Comparison of ENCODE assay signal across 18 cellular contexts in the genomic region with DNA sequence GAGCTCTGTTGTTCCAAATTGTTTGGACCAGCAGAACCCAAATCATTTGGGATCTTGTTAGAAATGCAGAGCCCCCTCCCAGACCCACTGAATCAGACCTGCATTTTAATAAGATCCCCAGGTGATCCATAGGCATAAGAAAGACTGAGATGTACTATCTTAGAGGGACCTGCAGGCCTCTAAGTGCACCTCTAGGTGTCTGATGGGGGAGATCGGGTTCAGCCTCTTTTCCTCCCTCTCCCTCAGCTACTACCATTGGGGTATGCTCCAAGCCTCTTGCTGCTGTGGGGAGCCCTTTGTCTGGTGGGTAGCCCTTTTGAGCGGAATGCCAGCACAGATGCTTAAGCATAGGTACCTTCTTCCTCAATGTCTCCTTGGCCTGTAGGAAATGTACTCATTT.
DNase-seq lines count a peak whose midpoint lies in the region; ATAC-seq and TF ChIP-seq lines count a peak whose summit lies in the region.
"Had no signal": no experiment of that assay in that cellular context is flagged by ENCODE, and none has a peak within 500 bp of the region (broad histone marks: within the 10 kb centered on the region; RNA-seq: fewer than 3 reads in every experiment).

No MANE protein-coding gene starts in this region.

- no peak overlapping the region for H3K9ac ChIP-seq in endodermal cell (ENCODE audit: extremely low read depth, low read length, poor library complexity, severe bottlenecking)
- H3K9ac ChIP-seq: BLaER1 treated with 17β-estradiol and CSF1 and Interleukin-3, amounts not matched to agents 10 nM and 100 nM had no signal

- H3K4me3 Mint-ChIP-seq in GM23338 (no peak overlapping the region), endodermal cell (no peak overlapping the region)
- no peak overlapping the region for H3K4me3 Mint-ChIP-seq in natural killer cell treated with Interleukin-12 subunit alpha and Interleukin-12 subunit beta and Interleukin-15 and Interleukin-18, amount 100 ng/mL, for 72 hours
- H3K4me3 Mint-ChIP-seq: B cell; CD4-positive, alpha-beta T cell; CD8-positive, alpha-beta T cell had no signal

- H3K27me3 Mint-ChIP-seq in GM23338 (ENCODE audit: insufficient read depth, low read depth, poor library complexity): peaks cover 49% of the 10 kb centered on the region
- peaks cover 15% of the 10 kb centered on the region for H3K27me3 Mint-ChIP-seq in endodermal cell (ENCODE audit: insufficient read depth)
- H3K27me3 Mint-ChIP-seq in natural killer cell treated with Interleukin-12 subunit alpha and Interleukin-12 subunit beta and Interleukin-15 and Interleukin-18, amount 100 ng/mL, for 72 hours: peaks cover 0 to 7% of the 10 kb centered on the region in 2 donors
- H3K27me3 Mint-ChIP-seq: B cell; CD4-positive, alpha-beta T cell had no signal

- H3K27me3 ChIP-seq in GM23338 (ENCODE audit: insufficient read depth): peaks cover 60% of the 10 kb centered on the region
- H3K27me3 ChIP-seq in endodermal cell (ENCODE audit: control insufficient read depth, insufficient read depth, low read length, poor library complexity, severe bottlenecking): no peaks in the 10 kb centered on the region

- no peak overlapping the region for H3K27ac ChIP-seq in GM23338 (ENCODE audit: low read depth)
- no peak overlapping the region for H3K27ac ChIP-seq in endodermal cell (ENCODE audit: low read depth, low read length)
- H3K27ac ChIP-seq: 22Rv1; A549; BLaER1 treated with 17β-estradiol and CSF1 and Interleukin-3, amounts not matched to agents 10 nM and 100 nM; C4-2B had no signal

- TF ChIP-seq CTCF in GM23338 (conservative IDR thresholded peaks at IDR 0.05; ENCODE audit: low read depth in 2 of 2) (no peak), endodermal cell (conservative IDR thresholded peaks at IDR 0.05) (peak; percentile 16)

- no peaks in the 10 kb centered on the region for H3K9me2 ChIP-seq in GM23338 (ENCODE audit: insufficient read depth)

- DNase-seq in GM23338 (ENCODE audit: low spot score) (peak; percentile 15), endodermal cell (no peak), iPS-NIHi11 (ENCODE audit: low spot score) (peak; percentile 6), posterior vena cava (ENCODE audit: low spot score) (no peak)
- DNase-seq in natural killer cell treated with Interleukin-12 subunit alpha and Interleukin-12 subunit beta and Interleukin-15 and Interleukin-18, amount 100 ng/mL, for 72 hours (ENCODE audit: low spot score): no peak
- DNase-seq: AML-193; Caco-2; Calu3; CD4-positive, alpha-beta T cell; CD8-positive, alpha-beta T cell; DMS79 treated with DMSO at 0.1 percent for 48 hours; GF-D8 had no signal

- H3K4me2 ChIP-seq in GM23338: no peak overlapping the region
- H3K4me2 ChIP-seq: A549; BLaER1 treated with 17β-estradiol and CSF1 and Interleukin-3, amounts not matched to agents 10 nM and 100 nM had no signal

- H3K79me2 ChIP-seq in GM23338 (replicated peaks; ENCODE audit: insufficient read depth): no peaks in the 10 kb centered on the region

- intact Hi-C loops in posterior vena cava (cut with DNase I): no loop called here

- ATAC-seq in GM23338 (peak; percentile 89), GM18907 (IDR thresholded peaks at IDR 0.05; ENCODE audit: unreplicated experiment) (no peak)
- ATAC-seq in natural killer cell treated with Interleukin-12 subunit alpha and Interleukin-12 subunit beta and Interleukin-15 and Interleukin-18, amount 100 ng/mL, for 72 hours: no peak
- ATAC-seq: A549; CD8-positive, alpha-beta T cell had no signal

- H2AFZ ChIP-seq in GM23338: no peak overlapping the region

- H3K27ac Mint-ChIP-seq in GM23338 (no peak overlapping the region), endodermal cell (no peak overlapping the region)
- no peak overlapping the region for H3K27ac Mint-ChIP-seq in natural killer cell treated with Interleukin-12 subunit alpha and Interleukin-12 subunit beta and Interleukin-15 and Interleukin-18, amount 100 ng/mL, for 72 hours
- H3K27ac Mint-ChIP-seq: B cell; CD4-positive, alpha-beta T cell; CD8-positive, alpha-beta T cell had no signal

- H3K9me3 Mint-ChIP-seq in GM23338 (no peaks in the 10 kb centered on the region; the same call in 2 of the 3 replicates), endodermal cell (peaks cover 68% of the 10 kb centered on the region)
- H3K9me3 Mint-ChIP-seq in natural killer cell treated with Interleukin-12 subunit alpha and Interleukin-12 subunit beta and Interleukin-15 and Interleukin-18, amount 100 ng/mL, for 72 hours: no peaks in the 10 kb centered on the region
- H3K9me3 Mint-ChIP-seq: CD4-positive, alpha-beta T cell; CD8-positive, alpha-beta T cell had no signal

- WGBS in endodermal cell (ENCODE audit: insufficient coverage in 1 of 2, insufficient read length in 1 of 2), 2 experiments: 74% methylated on average over 2 of the region's 2 CpGs; no CpG with 5 or more reads in 1 of the 2 experiments

- H3F3A ChIP-seq in GM23338 (replicated peaks; ENCODE audit: low read depth): no peaks in the 10 kb centered on the region

- peaks cover 15% of the 10 kb centered on the region for H3K4me1 Mint-ChIP-seq in GM23338
- no peaks in the 10 kb centered on the region for H3K4me1 Mint-ChIP-seq in endodermal cell
- H3K4me1 Mint-ChIP-seq in natural killer cell treated with Interleukin-12 subunit alpha and Interleukin-12 subunit beta and Interleukin-15 and Interleukin-18, amount 100 ng/mL, for 72 hours (ENCODE audit: low read depth in 2 of 2): peaks cover 0 to 5% of the 10 kb centered on the region in 2 donors
- H3K4me1 Mint-ChIP-seq: B cell had no signal

- H3K36me3 Mint-ChIP-seq in GM23338 (ENCODE audit: low read depth) (no peaks in the 10 kb centered on the region), endodermal cell (ENCODE audit: low read depth) (no peaks in the 10 kb centered on the region)
- H3K36me3 Mint-ChIP-seq in natural killer cell treated with Interleukin-12 subunit alpha and Interleukin-12 subunit beta and Interleukin-15 and Interleukin-18, amount 100 ng/mL, for 72 hours: no peaks in the 10 kb centered on the region
- H3K36me3 Mint-ChIP-seq: CD8-positive, alpha-beta T cell had no signal

- H3K4me1 ChIP-seq in GM23338 (ENCODE audit: insufficient read depth) (peaks cover 2% of the 10 kb centered on the region; the same call in 1 of the 2 replicates), endodermal cell (ENCODE audit: control insufficient read depth, insufficient read depth, low read length) (no peaks in the 10 kb centered on the region)
- H3K4me1 ChIP-seq: A549; BLaER1 treated with 17β-estradiol and CSF1 and Interleukin-3, amounts not matched to agents 10 nM and 100 nM; Caco-2 had no signal

- no peak overlapping the region for H3K4me3 ChIP-seq in GM23338
- H3K4me3 ChIP-seq in endodermal cell (ENCODE audit: low read length): no peak overlapping the region
- H3K4me3 ChIP-seq: A549; BLaER1 treated with 17β-estradiol and CSF1 and Interleukin-3, amounts not matched to agents 10 nM and 100 nM had no signal

- H3K9me3 ChIP-seq in endodermal cell (ENCODE audit: control insufficient read depth, low read length): no peaks in the 10 kb centered on the region
- H3K9me3 ChIP-seq: A549; BLaER1 treated with 17β-estradiol and CSF1 and Interleukin-3, amounts not matched to agents 10 nM and 100 nM; Caco-2 had no signal

- H3K36me3 ChIP-seq in GM23338 (ENCODE audit: insufficient read depth) (no peaks in the 10 kb centered on the region), endodermal cell (ENCODE audit: control insufficient read depth, insufficient read depth, low read length) (no peaks in the 10 kb centered on the region)
- H3K36me3 ChIP-seq: BLaER1 treated with 17β-estradiol and CSF1 and Interleukin-3, amounts not matched to agents 10 nM and 100 nM had no signal

- no peaks in the 10 kb centered on the region for H4K20me1 ChIP-seq in GM23338 (replicated peaks; ENCODE audit: insufficient read depth)
- H4K20me1 ChIP-seq: BLaER1 treated with 17β-estradiol and CSF1 and Interleukin-3, amounts not matched to agents 10 nM and 100 nM had no signal

Comparison
In these comparisons a context has a peak if more than half of its experiments do, and no peak if none do; other contexts are left out.
1. DNase-seq: peak in GM23338 (single experiment) and iPS-NIHi11 (single experiment); none in endodermal cell (single experiment), natural killer cell treated with Interleukin-12 subunit alpha and Interleukin-12 subunit beta and Interleukin-15 and Interleukin-18, amount 100 ng/mL, for 72 hours (single experiment) and posterior vena cava (single experiment).